In the genomic region with DNA sequence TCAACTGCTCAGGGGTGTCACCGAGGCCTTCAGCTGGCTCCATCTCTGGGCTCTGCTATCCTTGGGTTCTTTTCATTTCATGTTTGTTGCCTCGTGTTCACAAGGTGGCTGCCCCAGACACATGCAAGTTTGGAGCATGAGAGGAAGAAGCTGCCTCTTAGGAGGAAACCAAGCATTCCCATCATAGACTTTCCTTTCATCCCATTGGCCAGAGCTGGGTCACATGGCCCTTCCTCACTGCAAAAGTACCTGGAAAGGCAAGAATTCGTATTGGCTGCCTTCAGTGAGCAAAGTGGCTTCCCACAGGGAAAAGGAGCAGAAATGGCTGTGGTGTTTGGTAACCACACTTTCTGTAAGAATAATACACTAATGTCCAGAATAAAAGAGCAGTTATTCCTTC, we compare ENCODE assay signal across 25 cellular contexts.
DNase-seq lines count a peak whose midpoint lies in the region; ATAC-seq, FAIRE-seq and TF ChIP-seq lines count a peak whose summit lies in the region.
"Had no signal": no experiment of that assay in that cellular context is flagged by ENCODE, and none has a peak within 500 bp of the region (broad histone marks: within the 10 kb centered on the region; RNA-seq: fewer than 3 reads in every experiment).

No MANE protein-coding gene starts in this region.

- H4K8ac ChIP-seq in trophoblast cell (ENCODE audit: low read depth, low read length) = no peak overlapping the region

- H3K4me3 ChIP-seq in right atrium auricular region = no peak overlapping the region
- H3K4me3 ChIP-seq in K562 = no peak overlapping the region
- H3K4me3 ChIP-seq in trophoblast cell (ENCODE audit: low read depth, low read length) = no peak overlapping the region
- H3K4me3 ChIP-seq: A549; BLaER1 treated with 17β-estradiol and CSF1 and Interleukin-3, amounts not matched to agents 10 nM and 100 nM; GM23248; HAP-1 had no signal

- no peak overlapping the region for H2BK120ac ChIP-seq in trophoblast cell (ENCODE audit: insufficient read depth, low read length, poor library complexity)

- in situ Hi-C loops in K562 (cut with MboI) = no loop called here

- H3K27me3 ChIP-seq in right atrium auricular region (no peaks in the 10 kb centered on the region), K562 (ENCODE audit: control insufficient read depth in 2 of 2, insufficient read depth in 2 of 2, low read length in 2 of 2) (peaks cover 0 to 7% of the 10 kb centered on the region in 2 experiments; a peak in 1 of 5 replicates), trophoblast cell (ENCODE audit: insufficient read depth, low read length) (no peaks in the 10 kb centered on the region)
- H3K27me3 ChIP-seq: BE2C; BLaER1 treated with 17β-estradiol and CSF1 and Interleukin-3, amounts not matched to agents 10 nM and 100 nM had no signal

- no peak overlapping the region for H4K91ac ChIP-seq in trophoblast cell (ENCODE audit: low read depth, low read length)

- TF ChIP-seq RAD21 in Ishikawa (IDR thresholded peaks at IDR 0.05; ENCODE audit: low read depth) (no peak), K562 (CRISPR knock-in tag; conservative IDR thresholded peaks at IDR 0.05 in 1 of 2, IDR thresholded peaks at IDR 0.05 in 1 of 2) (no peak)

- H2BK5ac ChIP-seq in trophoblast cell (ENCODE audit: low read depth, low read length, poor library complexity) = no peak overlapping the region

- TF ChIP-seq CTCF in right atrium auricular region (IDR thresholded peaks at IDR 0.05) = no peak
- no peak for TF ChIP-seq CTCF in K562 (IDR thresholded peaks at IDR 0.05 in 2 of 3, conservative IDR thresholded peaks at IDR 0.05 in 1 of 3; ENCODE audit: insufficient read depth in 2 of 3, low read depth in 1 of 3, low read length in 3 of 3)
- no peak for TF ChIP-seq CTCF in GM10248 (IDR thresholded peaks at IDR 0.05; ENCODE audit: control extremely low read depth, extremely low read depth, low read depth, missing control alignments)

- 0% methylated on average over 3 of the region's 3 CpGs for WGBS in K562 (ENCODE audit: insufficient coverage, low coverage, missing lambda C conversion rate)
- no CpG with 5 or more reads among the region's 3 CpGs for WGBS in trophoblast cell (ENCODE audit: extremely low coverage, insufficient coverage, insufficient read length)

- no peak overlapping the region for H3K18ac ChIP-seq in trophoblast cell (ENCODE audit: low read length)

- no peak for TF ChIP-seq POLR2A in K562 (conservative IDR thresholded peaks at IDR 0.05)

- no peak overlapping the region for H4K12ac ChIP-seq in trophoblast cell (ENCODE audit: low read depth, low read length)

- no peaks in the 10 kb centered on the region for H3K79me1 ChIP-seq in trophoblast cell (ENCODE audit: low read length)

- no peaks in the 10 kb centered on the region for H3K4me1 ChIP-seq in right atrium auricular region
- H3K4me1 ChIP-seq in K562 (replicated peaks in 1 of 2; ENCODE audit: control insufficient read depth in 2 of 2, insufficient read depth in 2 of 2, low read length in 2 of 2) = no peaks in the 10 kb centered on the region; a peak in 2 of 5 replicates
- no peaks in the 10 kb centered on the region for H3K4me1 ChIP-seq in trophoblast cell (ENCODE audit: control insufficient read depth in 1 of 2, insufficient read depth in 2 of 2, low read length in 2 of 2)
- H3K4me1 ChIP-seq: A549, BE2C, HAP-1 had no signal

- CTCF ChIA-PET in K562 (lab: Yijun Ruan, JAX; ENCODE audit: low intra/inter-chr PET ratio) = no interaction called here
- CTCF ChIA-PET in GM10248 (lab: Yijun Ruan, JAX) = interaction anchor here (1.5 kb wide), 1 partner anchor 25 kb away, joined by 5 read pairs; no protein-coding TSS in a partner anchor

- no peaks in the 10 kb centered on the region for H3K79me2 ChIP-seq in K562 (ENCODE audit: control insufficient read depth, insufficient read depth, low read length)
- no peaks in the 10 kb centered on the region for H3K79me2 ChIP-seq in trophoblast cell (ENCODE audit: control insufficient read depth, insufficient read depth, low read length, poor library complexity)

- H3K14ac ChIP-seq in trophoblast cell (ENCODE audit: low read length) = no peak overlapping the region

- no peak overlapping the region for H3K4me2 ChIP-seq in K562 (ENCODE audit: insufficient read depth, low read length)
- no peak overlapping the region for H3K4me2 ChIP-seq in trophoblast cell (ENCODE audit: low read length)
- H3K4me2 ChIP-seq: A549 had no signal

- H3K27ac ChIP-seq in right atrium auricular region = no peak overlapping the region
- H3K27ac ChIP-seq in K562 (ENCODE audit: extremely low read depth, low read depth, low read length) = no peak overlapping the region
- H3K27ac ChIP-seq in trophoblast cell (ENCODE audit: low read depth, low read length) = no peak overlapping the region
- H3K27ac ChIP-seq: A549; BLaER1 treated with 17β-estradiol and CSF1 and Interleukin-3, amounts not matched to agents 10 nM and 100 nM; GM23248 had no signal

- no peak for ATAC-seq in K562
- no peak for ATAC-seq in HG03520 (IDR thresholded peaks at IDR 0.05; ENCODE audit: unreplicated experiment)
- ATAC-seq: A549 had no signal

- no peak overlapping the region for H3K23ac ChIP-seq in trophoblast cell (ENCODE audit: low read length)

- POLR2A ChIA-PET in K562 (lab: Yijun Ruan, JAX) = interaction anchor here (0.6 to 1.3 kb wide), 3 partner anchors 16 to 563 kb away, joined by 3 read pairs; no protein-coding TSS in a partner anchor
- POLR2A ChIA-PET in GM10248 (lab: Yijun Ruan, JAX) = no interaction called here

- H3K9me3 ChIP-seq in right atrium auricular region = no peaks in the 10 kb centered on the region
- H3K9me3 ChIP-seq in K562 (replicated peaks; ENCODE audit: control insufficient read depth, insufficient read depth, low read depth, low read length) = no peaks in the 10 kb centered on the region
- H3K9me3 ChIP-seq in trophoblast cell (ENCODE audit: insufficient read depth, low read depth, low read length) = no peaks in the 10 kb centered on the region
- H3K9me3 ChIP-seq: A549, BE2C, HAP-1 had no signal

- no TSS peak for BruUV-seq in K562 (replicated peaks; lab: Mats Ljungman, UMichigan)

- intact Hi-C loops in cardiac septum (cut with DNase I) = no loop called here
- intact Hi-C loops in K562 (cut with micrococcal nuclease) = no loop called here

- H2AFZ ChIP-seq in K562 (ENCODE audit: low read depth, low read length) = no peak overlapping the region
- peak overlapping the region; percentile 25 for H2AFZ ChIP-seq in trophoblast cell (ENCODE audit: insufficient read depth, low read length, poor library complexity)
- H2AFZ ChIP-seq: GM23248 had no signal

- no peak overlapping the region for H3K4ac ChIP-seq in trophoblast cell (ENCODE audit: low read depth, low read length)

- H3K9ac ChIP-seq in K562 (ENCODE audit: insufficient read depth in 1 of 2, low read depth in 2 of 2, low read length in 2 of 2) (no peak overlapping the region), trophoblast cell (ENCODE audit: low read length) (no peak overlapping the region)
- H3K9ac ChIP-seq: BLaER1 treated with 17β-estradiol and CSF1 and Interleukin-3, amounts not matched to agents 10 nM and 100 nM; GM23248 had no signal

- FAIRE-seq in K562 (lab: Jason Lieb, UNC) = no peak
- FAIRE-seq: A549, D721Med, GM19239, H54 had no signal

- no peak overlapping the region for H2BK12ac ChIP-seq in trophoblast cell (ENCODE audit: low read length)

- no peaks in the 10 kb centered on the region for H3K9me1 ChIP-seq in K562 (ENCODE audit: control insufficient read depth, insufficient read depth, low read length)

- H3K36me3 ChIP-seq in right atrium auricular region (no peaks in the 10 kb centered on the region), K562 (ENCODE audit: control insufficient read depth, insufficient read depth, low read length) (no peaks in the 10 kb centered on the region), trophoblast cell (ENCODE audit: control insufficient read depth in 1 of 2, insufficient read depth in 2 of 2, low read length in 2 of 2) (no peaks in the 10 kb centered on the region)
- H3K36me3 ChIP-seq: BE2C; BLaER1 treated with 17β-estradiol and CSF1 and Interleukin-3, amounts not matched to agents 10 nM and 100 nM; HAP-1 had no signal

- DNase-seq in cardiac septum (ENCODE audit: low spot score) (peak; percentile 55), right atrium auricular region (ENCODE audit: low spot score) (no peak), K562 (ENCODE audit: extremely low read depth in 1 of 4, low spot score in 3 of 4) (peak in 2 of 4 experiments; percentile 45 to 47), trophoblast cell (no peak), HCEC 1CT (no peak), GM10248 (ENCODE audit: extremely low spot score) (no peak)
- DNase-seq: 8988T; ACHN; AML-193; BE2C; CD4-positive, alpha-beta T cell; CD8-positive, alpha-beta memory T cell; DMS 273 treated with DMSO at 0.1 percent for 48 hours; DMS79; EL; GDM1; GM23248 had no signal

- TF ChIP-seq EP300 in Ishikawa (IDR thresholded peaks at IDR 0.05; ENCODE audit: borderline replicate concordance) = no peak
- no peak for TF ChIP-seq EP300 in K562 (IDR thresholded peaks at IDR 0.05; ENCODE audit: low read length)

- H2AK5ac ChIP-seq in trophoblast cell (ENCODE audit: low read length) = no peak overlapping the region

- H4K20me1 ChIP-seq in K562 (replicated peaks; ENCODE audit: control insufficient read depth, insufficient read depth, low read length) = no peaks in the 10 kb centered on the region
- H4K20me1 ChIP-seq: BLaER1 treated with 17β-estradiol and CSF1 and Interleukin-3, amounts not matched to agents 10 nM and 100 nM had no signal

TF ChIP-seq in Ishikawa, 13 proteins besides CTCF, POLR2A, EP300 and RAD21:
- TF ChIP-seq NFIC (IDR thresholded peaks at IDR 0.05) (no peak), EGR1 (IDR thresholded peaks at IDR 0.05) (no peak)
- TF ChIP-seq, protein P1, sequence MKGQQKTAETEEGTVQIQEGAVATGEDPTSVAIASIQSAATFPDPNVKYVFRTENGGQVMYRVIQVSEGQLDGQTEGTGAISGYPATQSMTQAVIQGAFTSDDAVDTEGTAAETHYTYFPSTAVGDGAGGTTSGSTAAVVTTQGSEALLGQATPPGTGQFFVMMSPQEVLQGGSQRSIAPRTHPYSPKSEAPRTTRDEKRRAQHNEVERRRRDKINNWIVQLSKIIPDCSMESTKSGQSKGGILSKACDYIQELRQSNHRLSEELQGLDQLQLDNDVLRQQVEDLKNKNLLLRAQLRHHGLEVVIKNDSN (IDR thresholded peaks at IDR 0.05) = peak; percentile 39; the same call in 1 of the 2 replicates
TF ChIP-seq in Ishikawa: peak in this region for 1.

TF ChIP-seq in K562, 482 proteins besides CTCF, POLR2A, EP300 and RAD21 (continues in another document):
- TF ChIP-seq DMBX1 (CRISPR knock-in tag; IDR thresholded peaks at IDR 0.05; ENCODE audit: borderline replicate concordance) = no peak
- TF ChIP-seq ZNF316 (IDR thresholded peaks at IDR 0.05) = no peak
- TF ChIP-seq, protein P1 (CRISPR knock-in tag; IDR thresholded peaks at IDR 0.05) = peak; percentile 47; the same call in 1 of the 2 replicates
- peak; percentile 45 for TF ChIP-seq RAD51 (IDR thresholded peaks at IDR 0.05; ENCODE audit: borderline replicate concordance, low read depth)
